18 cellular contexts compared by ENCODE assay signal in the genomic region with DNA sequence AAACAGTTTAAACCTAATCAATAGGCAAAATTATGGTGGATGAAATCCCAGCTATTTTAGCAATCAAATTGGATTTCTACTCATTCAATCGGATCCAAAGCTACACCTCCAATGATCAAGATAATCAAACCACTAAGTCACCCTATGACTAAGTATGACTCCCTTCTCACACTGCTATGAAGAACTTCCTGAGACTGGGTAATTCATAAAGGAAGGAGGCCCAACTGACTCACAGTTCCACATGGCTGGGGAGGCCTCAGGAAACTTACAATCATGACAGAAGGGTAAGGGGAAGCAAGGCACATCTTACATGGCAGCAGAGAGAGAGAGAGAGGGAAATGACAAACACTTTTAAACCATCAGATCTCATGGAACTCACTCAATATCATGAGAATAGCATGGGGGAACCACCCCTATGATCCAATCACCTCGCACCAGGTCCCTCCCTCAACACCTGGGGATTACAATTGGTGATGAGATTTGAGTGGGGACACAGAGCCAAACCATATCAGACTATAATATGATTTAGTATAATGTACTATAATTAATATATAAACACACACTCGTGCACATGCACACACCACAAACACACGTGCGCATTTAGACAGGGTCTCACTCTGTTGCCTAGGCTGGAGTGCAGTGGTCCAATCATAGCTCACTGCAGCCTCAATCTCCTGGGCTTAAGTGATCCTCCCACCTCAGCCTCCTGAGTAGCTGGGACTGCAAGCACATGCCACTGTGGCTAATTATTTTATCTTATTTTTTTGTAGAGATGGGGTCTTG.
DNase-seq lines count a peak whose midpoint lies in the region; ATAC-seq, FAIRE-seq and TF ChIP-seq lines count a peak whose summit lies in the region.
"Had no signal": no experiment of that assay in that cellular context is flagged by ENCODE, and none has a peak within 500 bp of the region (broad histone marks: within the 10 kb centered on the region; RNA-seq: fewer than 3 reads in every experiment).

No MANE protein-coding gene starts in this region.

- in situ Hi-C loops in HepG2 (cut with HindIII; ENCODE audit: extremely low pct_ligation_motif_present, low pct_unique_long_range_greater_than_20kb): no loop called here

- intact Hi-C loops in HepG2 (cut with micrococcal nuclease; ENCODE audit: unreplicated experiment): no loop called here
- intact Hi-C loops in right lobe of liver (cut with DNase I): no loop called here

- CTCF ChIA-PET in HepG2 (lab: Yijun Ruan, JAX; ENCODE audit: low intra/inter-chr PET ratio, low total read pairs) (no interaction called here), GM10248 (lab: Yijun Ruan, JAX) (no interaction called here)

- POLR2A ChIA-PET in HepG2 (lab: Yijun Ruan, JAX): no interaction called here
- POLR2A ChIA-PET in GM10248 (lab: Yijun Ruan, JAX): no interaction called here

- H3K27me3 ChIP-seq in HepG2 (ENCODE audit: control insufficient read depth in 1 of 2, insufficient read depth in 2 of 2, low read length in 2 of 2) (no peaks in the 10 kb centered on the region; a peak in 1 of 5 replicates), right lobe of liver (no peaks in the 10 kb centered on the region)
- H3K27me3 ChIP-seq: BLaER1 treated with 17β-estradiol and CSF1 and Interleukin-3, amounts not matched to agents 10 nM and 100 nM had no signal

- no peaks in the 10 kb centered on the region for H3K79me2 ChIP-seq in HepG2 (ENCODE audit: insufficient read depth, low read length)

- H2AFZ ChIP-seq in HepG2 (ENCODE audit: low read length): no peak overlapping the region

- no peak overlapping the region for H3K27ac Mint-ChIP-seq in activated T-helper 17 cell treated with anti-CD3 and anti-CD28 coated beads, Interleukin-2, amount 50 U/mL, for 72 hours
- H3K27ac Mint-ChIP-seq: B cell; CD8-positive, alpha-beta T cell; HFFc6 had no signal

- H3K4me3 ChIP-seq in HepG2 (replicated peaks in 1 of 3; ENCODE audit: insufficient read depth in 1 of 3, low read depth in 2 of 3, low read length in 3 of 3) (no peak overlapping the region), right lobe of liver (no peak overlapping the region)
- H3K4me3 ChIP-seq: BLaER1 treated with 17β-estradiol and CSF1 and Interleukin-3, amounts not matched to agents 10 nM and 100 nM had no signal

- ATAC-seq in HepG2 (no peak), right lobe of liver (no peak), esophagus mucosa (no peak)
- ATAC-seq in activated T-helper 17 cell treated with anti-CD3 and anti-CD28 coated beads, Interleukin-2, amount 50 U/mL, for 72 hours (replicated peaks): peak; percentile 74
- ATAC-seq: CD8-positive, alpha-beta T cell; HCT116 had no signal

- peaks cover 15% of the 10 kb centered on the region for H3K27me3 Mint-ChIP-seq in activated T-helper 17 cell treated with anti-CD3 and anti-CD28 coated beads, Interleukin-2, amount 50 U/mL, for 72 hours

- H3K4me1 Mint-ChIP-seq in activated T-helper 17 cell treated with anti-CD3 and anti-CD28 coated beads, Interleukin-2, amount 50 U/mL, for 72 hours: no peaks in the 10 kb centered on the region
- H3K4me1 Mint-ChIP-seq: B cell had no signal

- no peak for TF ChIP-seq EP300 in HepG2 (IDR thresholded peaks at IDR 0.05; ENCODE audit: low read depth in 2 of 2, low read length in 2 of 2)
- TF ChIP-seq EP300 in HepG2 (CRISPR knock-in tag; IDR thresholded peaks at IDR 0.05; ENCODE audit: borderline replicate concordance): no peak

- H3K4me1 ChIP-seq in HepG2 (ENCODE audit: insufficient read depth, low read length) (no peaks in the 10 kb centered on the region), right lobe of liver (no peaks in the 10 kb centered on the region)

- peaks cover 11% of the 10 kb centered on the region for H3K9me3 Mint-ChIP-seq in activated T-helper 17 cell treated with anti-CD3 and anti-CD28 coated beads, Interleukin-2, amount 50 U/mL, for 72 hours

- H3K9me3 ChIP-seq in HepG2 (ENCODE audit: low read length) (no peaks in the 10 kb centered on the region), right lobe of liver (no peaks in the 10 kb centered on the region)

- TF ChIP-seq CTCF in HepG2 (CRISPR knock-in tag; IDR thresholded peaks at IDR 0.05) (no peak), right lobe of liver (IDR thresholded peaks at IDR 0.05) (no peak), GM10248 (IDR thresholded peaks at IDR 0.05; ENCODE audit: control extremely low read depth, extremely low read depth, low read depth, missing control alignments) (no peak)

- no peak for TF ChIP-seq POLR2A in HepG2 (IDR thresholded peaks at IDR 0.05; ENCODE audit: insufficient read depth in 1 of 2, low read depth in 2 of 2, low read length in 2 of 2)
- no peak for TF ChIP-seq POLR2A in right lobe of liver (IDR thresholded peaks at IDR 0.05)

- no peak overlapping the region for H3K9ac ChIP-seq in HepG2 (ENCODE audit: insufficient read depth, low read depth, low read length)
- H3K9ac ChIP-seq: BLaER1 treated with 17β-estradiol and CSF1 and Interleukin-3, amounts not matched to agents 10 nM and 100 nM had no signal

- H3K36me3 ChIP-seq in HepG2 (replicated peaks in 1 of 2; ENCODE audit: control insufficient read depth in 1 of 2, insufficient read depth in 2 of 2, low read length in 2 of 2): no peaks in the 10 kb centered on the region
- no peaks in the 10 kb centered on the region for H3K36me3 ChIP-seq in right lobe of liver
- H3K36me3 ChIP-seq: BLaER1 treated with 17β-estradiol and CSF1 and Interleukin-3, amounts not matched to agents 10 nM and 100 nM had no signal

- H3K4me2 ChIP-seq in HepG2 (ENCODE audit: low read depth, low read length): no peak overlapping the region

- no peaks in the 10 kb centered on the region for H4K20me1 ChIP-seq in HepG2 (ENCODE audit: insufficient read depth, low read length)
- H4K20me1 ChIP-seq: BLaER1 treated with 17β-estradiol and CSF1 and Interleukin-3, amounts not matched to agents 10 nM and 100 nM had no signal

- TF ChIP-seq RAD21 in HepG2 (CRISPR knock-in tag; IDR thresholded peaks at IDR 0.05): no peak

- H3K4me3 Mint-ChIP-seq in activated T-helper 17 cell treated with anti-CD3 and anti-CD28 coated beads, Interleukin-2, amount 50 U/mL, for 72 hours: no peak overlapping the region
- H3K4me3 Mint-ChIP-seq: B cell; CD8-positive, alpha-beta T cell; HFFc6 had no signal

- DNase-seq in HepG2 (ENCODE audit: low spot score): no peak
- no peak for DNase-seq in right lobe of liver
- peak; percentile 8 for DNase-seq in mesenteric fat pad (ENCODE audit: low spot score)
- DNase-seq in GM10248 (ENCODE audit: extremely low spot score): no peak
- DNase-seq: Calu3; CD8-positive, alpha-beta T cell; DMS79 treated with DMSO at 0.1 percent for 48 hours; EL; GOT3; H7; HFFc6 had no signal

- BruUV-seq in HepG2 (replicated peaks; lab: Mats Ljungman, UMichigan): no TSS peak

- WGBS in HepG2 (ENCODE audit: low lambda C conversion rate): 21% methylated on average over 5 of the region's 5 CpGs
- WGBS in right lobe of liver (ENCODE audit: insufficient coverage, low coverage, low lambda C conversion rate, missing lambda C conversion rate): 50% methylated on average over 3 of the region's 5 CpGs

- no peak overlapping the region for H3K27ac ChIP-seq in HepG2 (ENCODE audit: extremely low read length, insufficient read depth, low read length)
- no peak overlapping the region for H3K27ac ChIP-seq in right lobe of liver
- H3K27ac ChIP-seq: BLaER1 treated with 17β-estradiol and CSF1 and Interleukin-3, amounts not matched to agents 10 nM and 100 nM had no signal

- no peak for FAIRE-seq in HepG2 (lab: Jason Lieb, UNC)
- FAIRE-seq: GM12892, GM18507 had no signal

- no peaks in the 10 kb centered on the region for H3K36me3 Mint-ChIP-seq in activated T-helper 17 cell treated with anti-CD3 and anti-CD28 coated beads, Interleukin-2, amount 50 U/mL, for 72 hours (ENCODE audit: low read depth)
- H3K36me3 Mint-ChIP-seq: CD8-positive, alpha-beta T cell had no signal

TF ChIP-seq in HepG2, 621 proteins besides CTCF, POLR2A, EP300 and RAD21:
- TF ChIP-seq, protein P1, sequence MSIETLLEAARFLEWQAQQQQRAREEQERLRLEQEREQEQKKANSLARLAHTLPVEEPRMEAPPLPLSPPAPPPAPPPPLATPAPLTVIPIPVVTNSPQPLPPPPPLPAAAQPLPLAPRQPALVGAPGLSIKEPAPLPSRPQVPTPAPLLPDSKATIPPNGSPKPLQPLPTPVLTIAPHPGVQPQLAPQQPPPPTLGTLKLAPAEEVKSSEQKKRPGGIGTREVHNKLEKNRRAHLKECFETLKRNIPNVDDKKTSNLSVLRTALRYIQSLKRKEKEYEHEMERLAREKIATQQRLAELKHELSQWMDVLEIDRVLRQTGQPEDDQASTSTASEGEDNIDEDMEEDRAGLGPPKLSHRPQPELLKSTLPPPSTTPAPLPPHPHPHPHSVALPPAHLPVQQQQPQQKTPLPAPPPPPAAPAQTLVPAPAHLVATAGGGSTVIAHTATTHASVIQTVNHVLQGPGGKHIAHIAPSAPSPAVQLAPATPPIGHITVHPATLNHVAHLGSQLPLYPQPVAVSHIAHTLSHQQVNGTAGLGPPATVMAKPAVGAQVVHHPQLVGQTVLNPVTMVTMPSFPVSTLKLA (IDR thresholded peaks at IDR 0.05): peak; percentile 91
- TF ChIP-seq ZIK1 (CRISPR knock-in tag; IDR thresholded peaks at IDR 0.05; ENCODE audit: borderline replicate concordance, low read depth): no peak
